Comparison of ENCODE assay signal across 1 cellular context in genomic region chr18:9905401-9905922, GRCh38.
TF ChIP-seq lines count a peak whose summit lies in the region.

No MANE protein-coding gene starts in this region.

TF ChIP-seq in K562, 482 proteins besides CTCF, POLR2A, EP300 and RAD21 (continued from another document and continues in another):
- TF ChIP-seq NCOA4 (IDR thresholded peaks at IDR 0.05; ENCODE audit: partially characterized antibody) (no peak), HNRNPH1 (optimal IDR thresholded peaks at IDR 0.05; ENCODE audit: low read depth, low read length) (no peak), FOXM1 (IDR thresholded peaks at IDR 0.05; ENCODE audit: low read depth) (peak; percentile 28; the same call in 1 of the 2 replicates), FOXM1 (CRISPR knock-in tag; IDR thresholded peaks at IDR 0.05; ENCODE audit: low read depth) (no peak), CREB5 (CRISPR knock-in tag; IDR thresholded peaks at IDR 0.05) (no peak), E2F4 (CRISPR knock-in tag; IDR thresholded peaks at IDR 0.05; ENCODE audit: low read depth) (no peak), BHLHE40 (IDR thresholded peaks at IDR 0.05; ENCODE audit: low read length) (no peak), RBM39 (optimal IDR thresholded peaks at IDR 0.05; ENCODE audit: low read depth, low read length) (no peak), POLR3G (IDR thresholded peaks at IDR 0.05; ENCODE audit: extremely low read depth, insufficient read length, insufficient replicate concordance) (no peak), ZFP36 (IDR thresholded peaks at IDR 0.05; ENCODE audit: low read depth, low read length, partially characterized antibody) (no peak), SREBF2 (CRISPR knock-in tag; IDR thresholded peaks at IDR 0.05) (no peak), CBFB (CRISPR knock-in tag; IDR thresholded peaks at IDR 0.05) (no peak), SRSF9 (IDR thresholded peaks at IDR 0.05; ENCODE audit: borderline replicate concordance, low read depth, low read length) (no peak), HDAC2 (IDR thresholded peaks at IDR 0.05) (peak; percentile 59; the same call in 1 of the 2 replicates), PYGO2 (tag; IDR thresholded peaks at IDR 0.05) (0 out of 2 replicates have a peak, but pooled peaks have one; percentile 8), CBX1 (IDR thresholded peaks at IDR 0.05; ENCODE audit: low read depth) (no peak), TFAP4 (CRISPR knock-in tag; IDR thresholded peaks at IDR 0.05; ENCODE audit: borderline replicate concordance) (no peak), RBM22 (IDR thresholded peaks at IDR 0.05; ENCODE audit: low read depth, low read length, poor library complexity, severe bottlenecking) (no peak), ATF1 (CRISPR knock-in tag; IDR thresholded peaks at IDR 0.05) (no peak), ATF1 (tag; IDR thresholded peaks at IDR 0.05) (0 out of 2 replicates have a peak, but pooled peaks have one; percentile 12), ZKSCAN1 (IDR thresholded peaks at IDR 0.05; ENCODE audit: low read depth, low read length) (no peak), STAT5A (IDR thresholded peaks at IDR 0.05; ENCODE audit: borderline replicate concordance, low read length) (peak; percentile 39; the same call in 1 of the 2 replicates), ELK1 (CRISPR knock-in tag; IDR thresholded peaks at IDR 0.05) (no peak), RFX7 (CRISPR knock-in tag; IDR thresholded peaks at IDR 0.05) (no peak), ZNF75A (CRISPR knock-in tag; IDR thresholded peaks at IDR 0.05) (no peak), NFE2 (IDR thresholded peaks at IDR 0.05; ENCODE audit: low read depth) (no peak), ATF4 (CRISPR knock-in tag; IDR thresholded peaks at IDR 0.05) (no peak), ZBTB12 (CRISPR knock-in tag; IDR thresholded peaks at IDR 0.05) (no peak), HSF4 (CRISPR knock-in tag; IDR thresholded peaks at IDR 0.05; ENCODE audit: borderline replicate concordance) (no peak), ZNF395 (CRISPR knock-in tag; IDR thresholded peaks at IDR 0.05) (no peak), ZNF41 (CRISPR knock-in tag; conservative IDR thresholded peaks at IDR 0.05) (no peak; the same call in 1 of the 2 replicates), TEAD4 (IDR thresholded peaks at IDR 0.05; ENCODE audit: low read length) (peak; percentile 83), TEAD4 (CRISPR knock-in tag; IDR thresholded peaks at IDR 0.05; ENCODE audit: borderline replicate concordance) (no peak), DPF2 (IDR thresholded peaks at IDR 0.05) (peak; percentile 43; the same call in 1 of the 2 replicates), CSDE1 (IDR thresholded peaks at IDR 0.05) (no peak), ILK (tag; IDR thresholded peaks at IDR 0.05; ENCODE audit: borderline replicate concordance, low read depth) (no peak), SMARCC2 (IDR thresholded peaks at IDR 0.05; ENCODE audit: low read depth) (no peak), MAFF (IDR thresholded peaks at IDR 0.05; ENCODE audit: low read length) (no peak), FOXO4 (CRISPR knock-in tag; IDR thresholded peaks at IDR 0.05) (no peak), PATZ1 (CRISPR knock-in tag; IDR thresholded peaks at IDR 0.05; ENCODE audit: borderline replicate concordance) (no peak), ZNF232 (CRISPR knock-in tag; IDR thresholded peaks at IDR 0.05) (no peak), ZNF384 (IDR thresholded peaks at IDR 0.05; ENCODE audit: low read depth, low read length) (no peak), SMAD1 (IDR thresholded peaks at IDR 0.05; ENCODE audit: low read depth, low read length, partially characterized antibody) (peak; percentile 17), SMARCA5 (IDR thresholded peaks at IDR 0.05) (no peak), ERF (CRISPR knock-in tag; IDR thresholded peaks at IDR 0.05) (no peak), ZNF644 (tag; IDR thresholded peaks at IDR 0.05; ENCODE audit: low read depth) (no peak), C11orf30 (IDR thresholded peaks at IDR 0.05; ENCODE audit: low read depth) (no peak), POLR2H (tag; IDR thresholded peaks at IDR 0.05; ENCODE audit: low read depth) (no peak), SUPT5H (IDR thresholded peaks at IDR 0.05) (no peak), SMARCA4 (IDR thresholded peaks at IDR 0.05) (peak; percentile 20; the same call in 1 of the 2 replicates), MTA1 (IDR thresholded peaks at IDR 0.05; ENCODE audit: borderline replicate concordance) (no peak), HDAC3 (IDR thresholded peaks at IDR 0.05; ENCODE audit: borderline replicate concordance, partially characterized antibody) (no peak), BCL6 (CRISPR knock-in tag; IDR thresholded peaks at IDR 0.05) (peak; percentile 55; the same call in 1 of the 2 replicates), ZNF263 (CRISPR knock-in tag; IDR thresholded peaks at IDR 0.05; ENCODE audit: borderline replicate concordance) (0 out of 2 replicates have a peak, but pooled peaks have one; percentile 17), ZNF140 (CRISPR knock-in tag; IDR thresholded peaks at IDR 0.05) (no peak), TFE3 (CRISPR knock-in tag; IDR thresholded peaks at IDR 0.05) (no peak), PHF21A (IDR thresholded peaks at IDR 0.05; ENCODE audit: borderline replicate concordance, low read depth) (no peak), MAZ (CRISPR knock-in tag; conservative IDR thresholded peaks at IDR 0.05 in 1 of 2, IDR thresholded peaks at IDR 0.05 in 1 of 2) (0 out of 4 replicates have a peak, but pooled peaks of 1 of the 2 experiments have one; percentile 22), SIX5 (IDR thresholded peaks at IDR 0.05; ENCODE audit: borderline replicate concordance in 1 of 2, insufficient read depth in 1 of 2, low read depth in 1 of 2, low read length in 2 of 2) (no peak), RFX1 (IDR thresholded peaks at IDR 0.05) (no peak), ZNF239 (CRISPR knock-in tag; IDR thresholded peaks at IDR 0.05) (peak; percentile 29; the same call in 1 of the 2 replicates), E2F6 (IDR thresholded peaks at IDR 0.05; ENCODE audit: borderline replicate concordance in 1 of 2, extremely low read depth in 1 of 2, insufficient read depth in 1 of 2, insufficient read length in 1 of 2, low read depth in 1 of 2, low read length in 1 of 2, poor library complexity in 1 of 2, severe bottlenecking in 1 of 2) (no peak), TBL1XR1 (IDR thresholded peaks at IDR 0.05; ENCODE audit: low read length in 2 of 2) (no peak; a peak in 1 of 4 replicates), ZNF444 (CRISPR knock-in tag; IDR thresholded peaks at IDR 0.05) (no peak)
